Comparison of ENCODE assay signal across 1 cellular context in the genomic region with DNA sequence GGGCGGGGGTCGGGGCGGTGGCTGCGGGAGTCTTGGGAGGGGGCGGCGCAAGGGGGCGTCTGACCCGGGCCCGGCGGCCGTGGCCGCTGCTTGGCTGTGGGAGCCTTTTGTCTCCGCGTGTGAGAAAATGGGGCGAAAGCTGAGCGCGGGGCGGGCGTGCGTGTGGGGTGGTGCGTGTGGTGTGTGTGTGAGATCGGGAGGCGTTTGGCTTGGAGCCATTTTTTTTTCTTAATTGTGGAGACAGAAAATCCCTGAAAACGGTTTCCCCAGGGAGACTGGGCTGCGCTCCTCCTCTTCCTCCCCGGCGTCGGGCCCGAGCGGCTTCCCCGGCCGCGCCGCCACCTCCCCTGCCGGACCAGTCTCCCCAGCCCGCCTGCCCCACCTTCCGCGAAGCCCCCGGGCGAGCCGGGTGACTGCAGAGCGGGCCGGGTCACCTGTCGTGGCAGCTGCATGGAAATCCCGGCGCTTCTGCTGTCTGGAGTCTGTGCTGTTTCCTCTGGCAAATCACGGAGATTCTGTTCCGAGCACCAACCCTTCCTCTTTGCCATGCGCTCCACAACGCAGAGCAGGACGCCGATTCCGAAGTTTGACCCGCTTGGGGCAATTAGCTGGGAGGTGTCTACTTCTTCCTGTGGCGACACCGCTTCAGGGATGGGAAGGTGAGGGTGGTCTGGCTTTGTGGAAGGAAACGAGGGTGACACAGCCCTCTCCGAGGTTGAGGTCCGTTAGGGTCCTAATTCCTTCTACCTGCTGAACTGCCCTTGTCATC.
TF ChIP-seq lines count a peak whose summit lies in the region.

No MANE protein-coding gene starts in this region.

TF ChIP-seq in H1, 55 proteins besides CTCF, POLR2A, EP300 and RAD21 (continued from another document):
- TF ChIP-seq HDAC2 (IDR thresholded peaks at IDR 0.05; ENCODE audit: borderline replicate concordance in 1 of 2, low read depth in 2 of 2, low read length in 2 of 2) (0 out of 4 replicates have a peak, but pooled peaks of 1 of the 2 experiments have one; percentile 42), SUZ12 (IDR thresholded peaks at IDR 0.05; ENCODE audit: low read length) (no peak), TAF7 (optimal IDR thresholded peaks at IDR 0.05; ENCODE audit: borderline replicate concordance, low read depth, low read length) (peak; percentile 43), POLR2AphosphoS5 (IDR thresholded peaks at IDR 0.05; ENCODE audit: low read depth, low read length) (no peak), SP1 (IDR thresholded peaks at IDR 0.05; ENCODE audit: low read depth, low read length) (peak; percentile 59; the same call in 1 of the 2 replicates), EZH2 (IDR thresholded peaks at IDR 0.05; ENCODE audit: low read depth, low read length, severe bottlenecking) (peak; percentile 47), BCL11A (IDR thresholded peaks at IDR 0.05; ENCODE audit: low read depth in 2 of 2, low read length in 2 of 2) (no peak), ASH2L (IDR thresholded peaks at IDR 0.05; ENCODE audit: low read length) (no peak), SRF (IDR thresholded peaks at IDR 0.05; ENCODE audit: low read depth, low read length) (no peak), SIX5 (IDR thresholded peaks at IDR 0.05; ENCODE audit: low read depth, low read length) (no peak)
- TF ChIP-seq, protein P1, sequence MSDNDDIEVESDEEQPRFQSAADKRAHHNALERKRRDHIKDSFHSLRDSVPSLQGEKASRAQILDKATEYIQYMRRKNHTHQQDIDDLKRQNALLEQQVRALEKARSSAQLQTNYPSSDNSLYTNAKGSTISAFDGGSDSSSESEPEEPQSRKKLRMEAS (IDR thresholded peaks at IDR 0.05): peak; percentile 50
- TF ChIP-seq, protein P2, sequence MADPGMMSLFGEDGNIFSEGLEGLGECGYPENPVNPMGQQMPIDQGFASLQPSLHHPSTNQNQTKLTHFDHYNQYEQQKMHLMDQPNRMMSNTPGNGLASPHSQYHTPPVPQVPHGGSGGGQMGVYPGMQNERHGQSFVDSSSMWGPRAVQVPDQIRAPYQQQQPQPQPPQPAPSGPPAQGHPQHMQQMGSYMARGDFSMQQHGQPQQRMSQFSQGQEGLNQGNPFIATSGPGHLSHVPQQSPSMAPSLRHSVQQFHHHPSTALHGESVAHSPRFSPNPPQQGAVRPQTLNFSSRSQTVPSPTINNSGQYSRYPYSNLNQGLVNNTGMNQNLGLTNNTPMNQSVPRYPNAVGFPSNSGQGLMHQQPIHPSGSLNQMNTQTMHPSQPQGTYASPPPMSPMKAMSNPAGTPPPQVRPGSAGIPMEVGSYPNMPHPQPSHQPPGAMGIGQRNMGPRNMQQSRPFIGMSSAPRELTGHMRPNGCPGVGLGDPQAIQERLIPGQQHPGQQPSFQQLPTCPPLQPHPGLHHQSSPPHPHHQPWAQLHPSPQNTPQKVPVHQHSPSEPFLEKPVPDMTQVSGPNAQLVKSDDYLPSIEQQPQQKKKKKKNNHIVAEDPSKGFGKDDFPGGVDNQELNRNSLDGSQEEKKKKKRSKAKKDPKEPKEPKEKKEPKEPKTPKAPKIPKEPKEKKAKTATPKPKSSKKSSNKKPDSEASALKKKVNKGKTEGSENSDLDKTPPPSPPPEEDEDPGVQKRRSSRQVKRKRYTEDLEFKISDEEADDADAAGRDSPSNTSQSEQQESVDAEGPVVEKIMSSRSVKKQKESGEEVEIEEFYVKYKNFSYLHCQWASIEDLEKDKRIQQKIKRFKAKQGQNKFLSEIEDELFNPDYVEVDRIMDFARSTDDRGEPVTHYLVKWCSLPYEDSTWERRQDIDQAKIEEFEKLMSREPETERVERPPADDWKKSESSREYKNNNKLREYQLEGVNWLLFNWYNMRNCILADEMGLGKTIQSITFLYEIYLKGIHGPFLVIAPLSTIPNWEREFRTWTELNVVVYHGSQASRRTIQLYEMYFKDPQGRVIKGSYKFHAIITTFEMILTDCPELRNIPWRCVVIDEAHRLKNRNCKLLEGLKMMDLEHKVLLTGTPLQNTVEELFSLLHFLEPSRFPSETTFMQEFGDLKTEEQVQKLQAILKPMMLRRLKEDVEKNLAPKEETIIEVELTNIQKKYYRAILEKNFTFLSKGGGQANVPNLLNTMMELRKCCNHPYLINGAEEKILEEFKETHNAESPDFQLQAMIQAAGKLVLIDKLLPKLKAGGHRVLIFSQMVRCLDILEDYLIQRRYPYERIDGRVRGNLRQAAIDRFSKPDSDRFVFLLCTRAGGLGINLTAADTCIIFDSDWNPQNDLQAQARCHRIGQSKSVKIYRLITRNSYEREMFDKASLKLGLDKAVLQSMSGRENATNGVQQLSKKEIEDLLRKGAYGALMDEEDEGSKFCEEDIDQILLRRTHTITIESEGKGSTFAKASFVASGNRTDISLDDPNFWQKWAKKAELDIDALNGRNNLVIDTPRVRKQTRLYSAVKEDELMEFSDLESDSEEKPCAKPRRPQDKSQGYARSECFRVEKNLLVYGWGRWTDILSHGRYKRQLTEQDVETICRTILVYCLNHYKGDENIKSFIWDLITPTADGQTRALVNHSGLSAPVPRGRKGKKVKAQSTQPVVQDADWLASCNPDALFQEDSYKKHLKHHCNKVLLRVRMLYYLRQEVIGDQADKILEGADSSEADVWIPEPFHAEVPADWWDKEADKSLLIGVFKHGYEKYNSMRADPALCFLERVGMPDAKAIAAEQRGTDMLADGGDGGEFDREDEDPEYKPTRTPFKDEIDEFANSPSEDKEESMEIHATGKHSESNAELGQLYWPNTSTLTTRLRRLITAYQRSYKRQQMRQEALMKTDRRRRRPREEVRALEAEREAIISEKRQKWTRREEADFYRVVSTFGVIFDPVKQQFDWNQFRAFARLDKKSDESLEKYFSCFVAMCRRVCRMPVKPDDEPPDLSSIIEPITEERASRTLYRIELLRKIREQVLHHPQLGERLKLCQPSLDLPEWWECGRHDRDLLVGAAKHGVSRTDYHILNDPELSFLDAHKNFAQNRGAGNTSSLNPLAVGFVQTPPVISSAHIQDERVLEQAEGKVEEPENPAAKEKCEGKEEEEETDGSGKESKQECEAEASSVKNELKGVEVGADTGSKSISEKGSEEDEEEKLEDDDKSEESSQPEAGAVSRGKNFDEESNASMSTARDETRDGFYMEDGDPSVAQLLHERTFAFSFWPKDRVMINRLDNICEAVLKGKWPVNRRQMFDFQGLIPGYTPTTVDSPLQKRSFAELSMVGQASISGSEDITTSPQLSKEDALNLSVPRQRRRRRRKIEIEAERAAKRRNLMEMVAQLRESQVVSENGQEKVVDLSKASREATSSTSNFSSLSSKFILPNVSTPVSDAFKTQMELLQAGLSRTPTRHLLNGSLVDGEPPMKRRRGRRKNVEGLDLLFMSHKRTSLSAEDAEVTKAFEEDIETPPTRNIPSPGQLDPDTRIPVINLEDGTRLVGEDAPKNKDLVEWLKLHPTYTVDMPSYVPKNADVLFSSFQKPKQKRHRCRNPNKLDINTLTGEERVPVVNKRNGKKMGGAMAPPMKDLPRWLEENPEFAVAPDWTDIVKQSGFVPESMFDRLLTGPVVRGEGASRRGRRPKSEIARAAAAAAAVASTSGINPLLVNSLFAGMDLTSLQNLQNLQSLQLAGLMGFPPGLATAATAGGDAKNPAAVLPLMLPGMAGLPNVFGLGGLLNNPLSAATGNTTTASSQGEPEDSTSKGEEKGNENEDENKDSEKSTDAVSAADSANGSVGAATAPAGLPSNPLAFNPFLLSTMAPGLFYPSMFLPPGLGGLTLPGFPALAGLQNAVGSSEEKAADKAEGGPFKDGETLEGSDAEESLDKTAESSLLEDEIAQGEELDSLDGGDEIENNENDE (IDR thresholded peaks at IDR 0.05; ENCODE audit: insufficient replicate concordance, low read length): no peak
- TF ChIP-seq, protein P3, sequence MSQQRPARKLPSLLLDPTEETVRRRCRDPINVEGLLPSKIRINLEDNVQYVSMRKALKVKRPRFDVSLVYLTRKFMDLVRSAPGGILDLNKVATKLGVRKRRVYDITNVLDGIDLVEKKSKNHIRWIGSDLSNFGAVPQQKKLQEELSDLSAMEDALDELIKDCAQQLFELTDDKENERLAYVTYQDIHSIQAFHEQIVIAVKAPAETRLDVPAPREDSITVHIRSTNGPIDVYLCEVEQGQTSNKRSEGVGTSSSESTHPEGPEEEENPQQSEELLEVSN (IDR thresholded peaks at IDR 0.05): peak; percentile 51; the same call in 1 of the 2 replicates
